ENCODE assay signal across 21 cellular contexts in genomic region chr7:41491752-41492405, GRCh38.
DNase-seq lines count a peak whose midpoint lies in the region; ATAC-seq and TF ChIP-seq lines count a peak whose summit lies in the region.
"Had no signal": no experiment of that assay in that cellular context is flagged by ENCODE, and none has a peak within 500 bp of the region (broad histone marks: within the 10 kb centered on the region; RNA-seq: fewer than 3 reads in every experiment).

No MANE protein-coding gene starts in this region.

- 48% methylated on average over 1 of the region's 1 CpG for WGBS in right cardiac atrium
- WGBS in hepatocyte (ENCODE audit: low lambda C conversion rate, missing lambda C conversion rate) = 52% methylated on average over 1 of the region's 1 CpG

- peak overlapping the region; percentile 29 for H3K4me2 ChIP-seq in hepatocyte

- ATAC-seq in left ventricle myocardium superior = peak; percentile 56
- ATAC-seq in right cardiac atrium = no peak
- no peak for ATAC-seq in GM21619 (IDR thresholded peaks at IDR 0.05; ENCODE audit: unreplicated experiment)

- intact Hi-C loops in left ventricle myocardium superior (cut with micrococcal nuclease) = no loop called here
- intact Hi-C loops in right cardiac atrium (cut with DNase I) = no loop called here
- intact Hi-C loops in uterus (cut with DNase I; ENCODE audit: low total_unique reads) = no loop called here

- in situ Hi-C loops in GM13976 (cut with MboI; ENCODE audit: low sequenced_read_pairs, unreplicated experiment) = no loop called here

- TF ChIP-seq POLR2A in uterus (IDR thresholded peaks at IDR 0.05) = no peak

- no peak overlapping the region for H2AFZ ChIP-seq in hepatocyte

- TF ChIP-seq CTCF in hepatocyte (IDR thresholded peaks at IDR 0.05; ENCODE audit: poor library complexity) = no peak
- TF ChIP-seq CTCF in uterus (IDR thresholded peaks at IDR 0.05) = no peak
- TF ChIP-seq CTCF in GM13976 (IDR thresholded peaks at IDR 0.05; ENCODE audit: borderline replicate concordance, control extremely low read depth, extremely low read depth, insufficient read depth, missing control alignments) = no peak

- no peak overlapping the region for H3K27ac ChIP-seq in right cardiac atrium (ENCODE audit: low read length)
- H3K27ac ChIP-seq in hepatocyte = no peak overlapping the region
- H3K27ac ChIP-seq in uterus = peak overlapping the region; percentile 19 to 46
- H3K27ac ChIP-seq: heart left ventricle, transverse colon, VCaP had no signal

- H3K4me3 ChIP-seq in right cardiac atrium (ENCODE audit: low read length) (no peak overlapping the region), hepatocyte (no peak overlapping the region), uterus (no peak overlapping the region)
- H3K4me3 ChIP-seq: heart left ventricle, spleen, transverse colon had no signal

- H3K36me3 ChIP-seq in hepatocyte (replicated peaks; ENCODE audit: insufficient read depth, low read depth) (no peaks in the 10 kb centered on the region), uterus (no peaks in the 10 kb centered on the region)
- H3K36me3 ChIP-seq: heart left ventricle, spleen, transverse colon had no signal

- H3K79me2 ChIP-seq in hepatocyte = no peaks in the 10 kb centered on the region

- DNase-seq in left ventricle myocardium superior = no peak
- no peak for DNase-seq in right cardiac atrium
- peak; percentile 4 for DNase-seq in SK-N-DZ (ENCODE audit: low spot score)
- no peak for DNase-seq in hepatocyte (ENCODE audit: low spot score)
- DNase-seq in uterus = peak in 1 of 2 donors; percentile 21
- DNase-seq in glomerular visceral epithelial cell (ENCODE audit: extremely low spot score) = no peak
- DNase-seq in GM13976 (ENCODE audit: low spot score) = no peak
- DNase-seq: activated CD4-positive, alpha-beta T cell treated with anti-CD3 and anti-CD28 coated beads for 4 hours; activated effector memory CD4-positive, alpha-beta T cell treated with Interleukin-2 at 50 U/mL for 16 hours; DMS79; GF-D8; heart left ventricle; MV-4-11; naive B cell; NCI-H1436 treated with DMSO at 0.1 percent for 48 hours; NCI-H446 treated with DMSO at 0.1 percent for 48 hours; OCI-M1; spleen; transverse colon had no signal

- no peaks in the 10 kb centered on the region for H4K20me1 ChIP-seq in hepatocyte (ENCODE audit: insufficient read depth, poor library complexity, severe bottlenecking)

- H3K27me3 ChIP-seq in right cardiac atrium (ENCODE audit: control insufficient read depth, insufficient read depth) (no peaks in the 10 kb centered on the region), hepatocyte (no peaks in the 10 kb centered on the region), uterus (no peaks in the 10 kb centered on the region)
- H3K27me3 ChIP-seq: heart left ventricle, spleen, transverse colon had no signal

- no peaks in the 10 kb centered on the region for H3K9me2 ChIP-seq in hepatocyte (replicated peaks; ENCODE audit: insufficient read depth)

- H3K9me3 ChIP-seq in right cardiac atrium (ENCODE audit: control insufficient read depth, low read length) = no peaks in the 10 kb centered on the region
- no peaks in the 10 kb centered on the region for H3K9me3 ChIP-seq in hepatocyte (ENCODE audit: low read depth)
- no peaks in the 10 kb centered on the region for H3K9me3 ChIP-seq in uterus
- H3K9me3 ChIP-seq: heart left ventricle, spleen, transverse colon had no signal

- no peaks in the 10 kb centered on the region for H3K4me1 ChIP-seq in right cardiac atrium (ENCODE audit: control insufficient read depth, insufficient read depth, low read length)
- H3K4me1 ChIP-seq in hepatocyte (ENCODE audit: insufficient read depth) = peaks cover 4% of the 10 kb centered on the region
- H3K4me1 ChIP-seq in uterus = no peaks in the 10 kb centered on the region
- H3K4me1 ChIP-seq: transverse colon had no signal

Comparison
In these comparisons a context has a peak if more than half of its experiments do, and no peak if none do; other contexts are left out.
1. H3K27ac ChIP-seq: peak in uterus (2 of 2); none in right cardiac atrium (single experiment) and hepatocyte (single experiment).